21 cellular contexts compared by ENCODE assay signal in the genomic region with DNA sequence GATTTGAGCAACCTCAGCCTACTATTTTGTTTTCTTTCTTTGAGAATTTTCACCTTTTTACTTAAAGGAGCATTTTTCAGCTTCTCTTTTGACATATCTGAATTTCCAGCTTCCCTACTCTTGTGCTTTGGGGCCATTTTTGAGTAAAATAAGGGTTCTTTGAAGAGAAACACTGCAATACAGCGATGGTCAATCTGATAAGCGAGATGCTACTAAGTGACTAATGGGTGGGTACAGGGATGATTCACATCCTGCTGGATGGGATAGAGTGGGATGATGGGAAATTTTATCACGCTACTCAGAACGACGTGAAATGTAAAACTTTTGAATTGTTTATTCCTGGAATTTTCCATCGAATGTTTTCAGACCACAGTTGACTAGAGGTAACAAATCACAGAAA. TPM values are rescaled to one million over a fixed set of nuclear protein-coding genes. Genes with fewer than 3 reads are reported as not detected.
DNase-seq lines count a peak whose midpoint lies in the region; ATAC-seq, FAIRE-seq and TF ChIP-seq lines count a peak whose summit lies in the region.
"Had no signal": no experiment of that assay in that cellular context is flagged by ENCODE, and none has a peak within 500 bp of the region (broad histone marks: within the 10 kb centered on the region; RNA-seq: fewer than 3 reads in every experiment).

No MANE protein-coding gene starts in this region.

- no peaks in the 10 kb centered on the region for H3K79me2 ChIP-seq in K562 (ENCODE audit: control insufficient read depth, insufficient read depth, low read length)

- H3K4me2 ChIP-seq in K562 (ENCODE audit: insufficient read depth, low read length): no peak overlapping the region

- no peaks in the 10 kb centered on the region for H4K20me1 ChIP-seq in K562 (replicated peaks; ENCODE audit: control insufficient read depth, insufficient read depth, low read length)

- no peaks in the 10 kb centered on the region for H3K9me3 ChIP-seq in K562 (replicated peaks; ENCODE audit: control insufficient read depth, insufficient read depth, low read depth, low read length)

- FAIRE-seq in K562 (lab: Jason Lieb, UNC) (no peak), D721Med (lab: Jason Lieb, UNC) (no peak)
- FAIRE-seq: GM18507 had no signal

- WGBS in K562 (ENCODE audit: insufficient coverage, low coverage, missing lambda C conversion rate): 2% methylated on average over 6 of the region's 6 CpGs

- TF ChIP-seq CTCF in K562 (IDR thresholded peaks at IDR 0.05 in 2 of 3, conservative IDR thresholded peaks at IDR 0.05 in 1 of 3; ENCODE audit: insufficient read depth in 2 of 3, low read depth in 1 of 3, low read length in 3 of 3) (no peak), D721Med (IDR thresholded peaks at IDR 0.05; ENCODE audit: insufficient read depth, missing control alignments) (no peak)

- H3K27me3 ChIP-seq in K562 (ENCODE audit: control insufficient read depth in 2 of 2, insufficient read depth in 2 of 2, low read length in 2 of 2): peaks cover 0 to under 1% of the 10 kb centered on the region in 2 experiments; a peak in 1 of 5 replicates

- BruUV-seq in K562 (replicated peaks; lab: Mats Ljungman, UMichigan): no TSS peak

- H2AFZ ChIP-seq in K562 (ENCODE audit: low read depth, low read length): no peak overlapping the region

- ATAC-seq in K562 (no peak), HG02798 (IDR thresholded peaks at IDR 0.05; ENCODE audit: poor library complexity, unreplicated experiment) (no peak)
- ATAC-seq: left cardiac atrium; naive thymus-derived CD8-positive, alpha-beta T cell; stimulated activated memory B cell treated with anti-CD40 and anti-IgM and Interleukin-4, amounts not matched to agents 10 μg/mL and 1 μg/mL and 100 μg/mL, for 72 hours had no signal

- intact Hi-C loops in K562 (cut with micrococcal nuclease) (no loop called here), head of caudate nucleus (cut with DNase I) (no loop called here)

- in situ Hi-C loops in K562 (cut with MboI): no loop called here

- TF ChIP-seq RAD21 in K562 (CRISPR knock-in tag; conservative IDR thresholded peaks at IDR 0.05 in 1 of 2, IDR thresholded peaks at IDR 0.05 in 1 of 2): no peak

- no peaks in the 10 kb centered on the region for H3K36me3 ChIP-seq in K562 (ENCODE audit: control insufficient read depth, insufficient read depth, low read length)

- POLR2A ChIA-PET in K562 (lab: Yijun Ruan, JAX): interaction anchor here (0.5 kb wide), 1 partner anchor 267 kb away, joined by 3 read pairs; no protein-coding TSS in a partner anchor

- H3K9ac ChIP-seq in K562 (ENCODE audit: insufficient read depth in 1 of 2, low read depth in 2 of 2, low read length in 2 of 2): no peak overlapping the region

- H3K27ac ChIP-seq in K562 (ENCODE audit: extremely low read depth, low read depth, low read length): no peak overlapping the region

- DNase-seq in Daoy (ENCODE audit: low read depth) (peak; percentile 59), NCI-H460 (ENCODE audit: extremely low read depth, low read depth) (peak; percentile 44), K562 (ENCODE audit: extremely low read depth in 1 of 4, low spot score in 3 of 4) (peak; percentile 29 to 42 (median 30)), non-pigmented ciliary epithelial cell (ENCODE audit: low read depth) (peak; percentile 81), head of caudate nucleus (no peak), mesenteric fat pad (ENCODE audit: low spot score) (no peak), D721Med (ENCODE audit: insufficient read length, low spot score) (no peak)
- DNase-seq: activated CD4-positive, alpha-beta T cell treated with anti-CD3 and anti-CD28 coated beads, Interleukin-2, amount 10 ng/mL, durations not matched to agents 24 days and 14 days; aorta; CD4-positive, alpha-beta memory T cell; effector memory CD4-positive, alpha-beta T cell; GDM1; glutamatergic neuron; GOT3; left cardiac atrium; naive thymus-derived CD8-positive, alpha-beta T cell; NCI-H2107; stimulated activated CD4-positive, alpha-beta T cell treated with anti-CD3 and anti-CD28 coated beads, Interleukin-4, amount 100 ng/mL, for 1 hour had no signal

- peak; percentile 30; the same call in 1 of the 2 replicates for TF ChIP-seq EP300 in K562 (IDR thresholded peaks at IDR 0.05; ENCODE audit: low read length)

- TF ChIP-seq POLR2A in K562 (conservative IDR thresholded peaks at IDR 0.05): no peak

- CTCF ChIA-PET in K562 (lab: Yijun Ruan, JAX; ENCODE audit: low intra/inter-chr PET ratio): no interaction called here

- no peak overlapping the region for H3K4me3 ChIP-seq in K562

- no peaks in the 10 kb centered on the region for H3K9me1 ChIP-seq in K562 (ENCODE audit: control insufficient read depth, insufficient read depth, low read length)

- H3K4me1 ChIP-seq in K562 (replicated peaks in 1 of 2; ENCODE audit: control insufficient read depth in 2 of 2, insufficient read depth in 2 of 2, low read length in 2 of 2): no peaks in the 10 kb centered on the region

TF ChIP-seq in K562, 482 proteins besides CTCF, POLR2A, EP300 and RAD21 (continues in another document):
- no peak for TF ChIP-seq NFIX (CRISPR knock-in tag; IDR thresholded peaks at IDR 0.05; ENCODE audit: low read depth)

RNA-seq across cellular contexts. Expression of a gene that starts 8.3 kb away (rescaled TPM):
- 11.8 and 15.4 TPM in 2 replicates for total RNA-seq in Daoy (2014; rRNA removed; shearing (Covaris generic))
- total RNA-seq in NCI-H460 (2014; rRNA removed; shearing (Covaris generic)): 14.5 and 15.7 TPM in 2 replicates
- 7.0 and 8.0 TPM in 2 replicates for polyA plus RNA-seq in NCI-H460 (2014; cell fraction: nucleus; rRNA removed)
- 6.9 and 18.0 TPM in 2 replicates for total RNA-seq in K562 (2011; cell fraction: chromatin; rRNA removed; ENCODE audit: low replicate concordance)
- 3.7 and 4.7 TPM in 2 replicates for total RNA-seq in K562 (2011; cell fraction: nucleolus; rRNA removed)
- 9.4 and 12.9 TPM in 2 replicates for total RNA-seq in K562 (2011; cell fraction: nucleoplasm; rRNA removed)
- total RNA-seq in K562 (2014; rRNA removed) (3.7 and 4.3 TPM in 2 replicates), K562 (2014; rRNA removed; fragmentation: Illumina TruSeq; extraction: Trizol) (6.1 and 6.7 TPM in 2 replicates), K562 (2015; rRNA removed; fragmentation: Illumina TruSeq; extraction: Trizol) (4.9 and 6.5 TPM in 2 replicates), K562 (2021) (5.2 and 6.3 TPM in 2 replicates), mesenteric fat pad (24.5 TPM)
- polyA plus RNA-seq in K562 (2011; rRNA removed) (7.9 and 9.2 TPM in 2 replicates), K562 (2014; fragmentation: Illumina TruSeq; extraction: Trizol) (4.9 and 6.5 TPM in 2 replicates), K562 (2014; fragmentation: Nextera tagmentation; extraction: Ambion mirVana) (1 to 10 TPM; 1.6 to 1.9 TPM), K562 (2014; rRNA removed) (5.2 and 6.0 TPM in 2 replicates)
- 2.5 and 4.7 TPM in 2 replicates for polyA plus RNA-seq in K562 (2011; cell fraction: cytosol; rRNA removed)
- 5.5 and 6.0 TPM in 2 replicates for polyA plus RNA-seq in K562 (2011; cell fraction: nucleus; rRNA removed)
- 4.3 and 4.5 TPM in 2 replicates for polyA plus RNA-seq in K562 (2012)
- 14.7 and 16.9 TPM in 2 replicates for polyA minus RNA-seq in K562 (2011; rRNA and poly(A)+ RNA removed)
- polyA minus RNA-seq in K562 (2011; cell fraction: cytosol; rRNA and poly(A)+ RNA removed): 4.6 and 6.0 TPM in 2 replicates
- 5.1 and 8.7 TPM in 2 replicates for polyA minus RNA-seq in K562 (2011; cell fraction: nucleus; rRNA and poly(A)+ RNA removed)

Comparison
In these comparisons a context has a peak if more than half of its experiments do, and no peak if none do; other contexts are left out.
1. DNase-seq: peak in Daoy (single experiment), NCI-H460 (single experiment), K562 (4 of 4) and non-pigmented ciliary epithelial cell (single experiment); none in head of caudate nucleus (0 of 42), mesenteric fat pad (single experiment) and D721Med (single experiment).